Comparison of ENCODE assay signal across 20 cellular contexts in genomic region chr2:28659127-28659526, GRCh38.
DNase-seq lines count a peak whose midpoint lies in the region; ATAC-seq and TF ChIP-seq lines count a peak whose summit lies in the region.
"Had no signal": no experiment of that assay in that cellular context is flagged by ENCODE, and none has a peak within 500 bp of the region (broad histone marks: within the 10 kb centered on the region; RNA-seq: fewer than 3 reads in every experiment).

No MANE protein-coding gene starts in this region.

- TF ChIP-seq CTCF in RWPE2 (IDR thresholded peaks at IDR 0.05; ENCODE audit: poor library complexity, severe bottlenecking), result no peak
- TF ChIP-seq CTCF in gastroesophageal sphincter (IDR thresholded peaks at IDR 0.05), result no peak
- no peak for TF ChIP-seq CTCF in tibial artery (IDR thresholded peaks at IDR 0.05)

- H3K36me3 ChIP-seq in RWPE2 (ENCODE audit: low read depth) (no peaks in the 10 kb centered on the region), gastroesophageal sphincter (no peaks in the 10 kb centered on the region), tibial artery (no peaks in the 10 kb centered on the region)
- H3K36me3 ChIP-seq: BE2C; BLaER1 treated with 17β-estradiol and CSF1 and Interleukin-3, amounts not matched to agents 10 nM and 100 nM had no signal

- peaks cover 53% of the 10 kb centered on the region for H3K4me1 ChIP-seq in RWPE2 (ENCODE audit: insufficient read depth, poor library complexity, severe bottlenecking)
- peaks cover 11 to 96% (median 28%) of the 10 kb centered on the region in 3 donors for H3K4me1 ChIP-seq in gastroesophageal sphincter
- H3K4me1 ChIP-seq in tibial artery, result peaks cover 0 to 81% (median 39%) of the 10 kb centered on the region in 4 donors

- no peaks in the 10 kb centered on the region for H3K27me3 ChIP-seq in RWPE2 (ENCODE audit: insufficient read depth, poor library complexity, severe bottlenecking)
- H3K27me3 ChIP-seq in gastroesophageal sphincter, result no peaks in the 10 kb centered on the region
- no peaks in the 10 kb centered on the region for H3K27me3 ChIP-seq in tibial artery
- H3K27me3 ChIP-seq: BE2C; BLaER1 treated with 17β-estradiol and CSF1 and Interleukin-3, amounts not matched to agents 10 nM and 100 nM had no signal

- no peak for TF ChIP-seq POLR2A in gastroesophageal sphincter (IDR thresholded peaks at IDR 0.05)

- H3K9me3 ChIP-seq in RWPE2 (ENCODE audit: severe bottlenecking) (no peaks in the 10 kb centered on the region), gastroesophageal sphincter (no peaks in the 10 kb centered on the region), tibial artery (no peaks in the 10 kb centered on the region)
- H3K9me3 ChIP-seq: BE2C; BLaER1 treated with 17β-estradiol and CSF1 and Interleukin-3, amounts not matched to agents 10 nM and 100 nM; Caco-2 had no signal

- DNase-seq in CD1c-positive myeloid dendritic cell (ENCODE audit: extremely low spot score) (peak; percentile 10), RWPE2 (ENCODE audit: low spot score) (no peak), tibial artery (no peak), SKM-1 treated with dmso at 0.1 percent for 144 hours (lab: John Stamatoyannopoulos, UW; ENCODE audit: unreplicated experiment) (no peak), NCI-H69 (lab: John Stamatoyannopoulos, UW) (no peak)
- no peak for DNase-seq in activated naive CD4-positive, alpha-beta T cell treated with Interleukin-2 at 50 U/mL for 16 hours
- DNase-seq: 8988T; ACHN; AML-193; BE2C; Caco-2; CD4-positive, alpha-beta memory T cell; DMS153; DND-41; GOT3; H7 had no signal

- intact Hi-C loops in tibial artery (cut with DNase I; ENCODE audit: low total_unique reads), result no loop called here

- H3K27ac ChIP-seq in RWPE2 (ENCODE audit: poor library complexity, severe bottlenecking) (peak overlapping the region; percentile 82), gastroesophageal sphincter (peak overlapping the region in 3 of 4 donors; percentile 76 to 92 (median 90)), tibial artery (peak overlapping the region; percentile 80 to 84)
- H3K27ac ChIP-seq: BLaER1 treated with 17β-estradiol and CSF1 and Interleukin-3, amounts not matched to agents 10 nM and 100 nM had no signal

- no peak for TF ChIP-seq EP300 in gastroesophageal sphincter (IDR thresholded peaks at IDR 0.05)

- no peak overlapping the region for H3K4me3 ChIP-seq in RWPE2 (ENCODE audit: severe bottlenecking)
- no peak overlapping the region for H3K4me3 ChIP-seq in gastroesophageal sphincter
- no peak overlapping the region for H3K4me3 ChIP-seq in tibial artery
- H3K4me3 ChIP-seq: A549; BLaER1 treated with 17β-estradiol and CSF1 and Interleukin-3, amounts not matched to agents 10 nM and 100 nM had no signal

- ATAC-seq in RWPE2 (ENCODE audit: low read depth), result no peak
- no peak for ATAC-seq in gastroesophageal sphincter
- ATAC-seq in GM19328 (IDR thresholded peaks at IDR 0.05; ENCODE audit: unreplicated experiment), result no peak
- ATAC-seq: A549 had no signal
